19 cellular contexts compared by ENCODE assay signal in genomic region chr20:21516180-21516567, GRCh38. TPM values are rescaled to one million over a fixed set of nuclear protein-coding genes. Genes with fewer than 3 reads are reported as not detected.
A peak's percentile ranks its signal among the peaks of the same experiment; 100 is the strongest.
DNase-seq lines count a peak whose midpoint lies in the region; ATAC-seq and TF ChIP-seq lines count a peak whose summit lies in the region.
"Had no signal": no experiment of that assay in that cellular context is flagged by ENCODE, and none has a peak within 500 bp of the region (broad histone marks: within the 10 kb centered on the region; RNA-seq: fewer than 3 reads in every experiment).

No MANE protein-coding gene starts in this region.

- H3K4me3 ChIP-seq in CD4-positive, CD25-positive, alpha-beta regulatory T cell (ENCODE audit: low read depth, low read length), result no peak overlapping the region
- H3K4me3 ChIP-seq: right atrium auricular region had no signal

- no peak overlapping the region for H3K27ac Mint-ChIP-seq in CD4-positive, CD25-positive, alpha-beta regulatory T cell
- no peak overlapping the region for H3K27ac Mint-ChIP-seq in H9
- peak overlapping the region in 1 of 10 donors; percentile 34 for H3K27ac Mint-ChIP-seq in naive thymus-derived CD8-positive, alpha-beta T cell

- peaks cover 96% of the 10 kb centered on the region for H3K27me3 Mint-ChIP-seq in CD4-positive, CD25-positive, alpha-beta regulatory T cell
- H3K27me3 Mint-ChIP-seq in H9 (ENCODE audit: low read depth), result peaks cover 100% of the 10 kb centered on the region
- peaks cover 36 to 97% (median 65%) of the 10 kb centered on the region in 5 donors for H3K27me3 Mint-ChIP-seq in naive thymus-derived CD8-positive, alpha-beta T cell

- peaks cover 69% of the 10 kb centered on the region for H3K4me1 ChIP-seq in CD4-positive, CD25-positive, alpha-beta regulatory T cell (ENCODE audit: control insufficient read depth, insufficient read depth, low read length, poor library complexity, severe bottlenecking)
- peaks cover 2% of the 10 kb centered on the region; the same call in 1 of the 2 replicates for H3K4me1 ChIP-seq in H9 (ENCODE audit: insufficient read depth, low read length)

- peak overlapping the region; percentile 41 for H3K4me2 ChIP-seq in H9 (ENCODE audit: insufficient read depth, insufficient read length, low read length)

- H3K9me3 ChIP-seq in CD4-positive, CD25-positive, alpha-beta regulatory T cell (ENCODE audit: control insufficient read depth in 2 of 2, low read length in 2 of 2), result no peaks in the 10 kb centered on the region
- no peaks in the 10 kb centered on the region for H3K9me3 ChIP-seq in H9 (ENCODE audit: control insufficient read depth, low read depth, low read length)
- H3K9me3 ChIP-seq: right atrium auricular region had no signal

- peaks cover 4 to 80% (median 31%) of the 10 kb centered on the region in 4 donors for H3K4me1 Mint-ChIP-seq in CD4-positive, CD25-positive, alpha-beta regulatory T cell
- H3K4me1 Mint-ChIP-seq in H9, result peaks cover 50 to 61% of the 10 kb centered on the region in 2 experiments
- peaks cover 21 to 62% (median 45%) of the 10 kb centered on the region in 4 donors for H3K4me1 Mint-ChIP-seq in naive thymus-derived CD8-positive, alpha-beta T cell

- no peak overlapping the region for H2BK5ac ChIP-seq in H9 (ENCODE audit: insufficient read length, low read length)

- H4K8ac ChIP-seq in H9 (replicated peaks; ENCODE audit: insufficient read length, low read depth, low read length), result no peak overlapping the region

- no peak overlapping the region for H3K56ac ChIP-seq in H9 (ENCODE audit: insufficient read length, low read depth, low read length)

- no peak for ATAC-seq in CD4-positive, CD25-positive, alpha-beta regulatory T cell (ENCODE audit: low read depth in 2 of 2)
- no peak for ATAC-seq in naive thymus-derived CD8-positive, alpha-beta T cell
- ATAC-seq in GM18909 (IDR thresholded peaks at IDR 0.05; ENCODE audit: poor library complexity, unreplicated experiment) (no peak), SK-N-SH treated with all-trans-retinoic acid at 6 μM for 48 hours (no peak), HG03571 (IDR thresholded peaks at IDR 0.05; ENCODE audit: unreplicated experiment) (no peak)
- ATAC-seq: activated T-cell treated with anti-CD3 and anti-CD28 coated beads, Interleukin-2, amount 50 U/mL, for 4 hours; esophagus mucosa had no signal

- no peak overlapping the region for H2BK12ac ChIP-seq in H9 (ENCODE audit: insufficient read length, low read depth, low read length)

- no peaks in the 10 kb centered on the region for H3K36me3 Mint-ChIP-seq in CD4-positive, CD25-positive, alpha-beta regulatory T cell
- H3K36me3 Mint-ChIP-seq in H9 (ENCODE audit: insufficient read depth in 1 of 3, low read depth in 3 of 3), result no peaks in the 10 kb centered on the region
- H3K36me3 Mint-ChIP-seq in naive thymus-derived CD8-positive, alpha-beta T cell, result peaks cover 0 to 2% (median 0%) of the 10 kb centered on the region in 3 donors

- no peaks in the 10 kb centered on the region for H3K79me2 ChIP-seq in H9 (ENCODE audit: insufficient read depth, low read length)

- no peak overlapping the region for H3K27ac ChIP-seq in CD4-positive, CD25-positive, alpha-beta regulatory T cell (ENCODE audit: insufficient read depth, low read length, poor library complexity, severe bottlenecking)
- H3K27ac ChIP-seq in H9 (ENCODE audit: insufficient read length, low read depth, low read length) (no peak overlapping the region), cingulate gyrus (ENCODE audit: low read depth, low read length) (peak overlapping the region; percentile 60)
- H3K27ac ChIP-seq: right atrium auricular region had no signal

- no peak overlapping the region for H3K23ac ChIP-seq in H9 (ENCODE audit: insufficient read length, low read depth, low read length)

- H3K9ac ChIP-seq in H9 (ENCODE audit: extremely low read depth, insufficient read length, low read length), result no peak overlapping the region

- H3K27me3 ChIP-seq in CD4-positive, CD25-positive, alpha-beta regulatory T cell (ENCODE audit: control insufficient read depth, insufficient read depth, low read length), result peaks cover 28% of the 10 kb centered on the region
- H3K27me3 ChIP-seq in H9 (ENCODE audit: insufficient read depth, low read length), result peaks cover 81% of the 10 kb centered on the region

- H2BK120ac ChIP-seq in H9 (ENCODE audit: low read depth, low read length, poor library complexity, severe bottlenecking), result no peak overlapping the region

- no peak overlapping the region for H3K18ac ChIP-seq in H9 (ENCODE audit: insufficient read length, low read depth, low read length)

- H3K14ac ChIP-seq in H9 (ENCODE audit: insufficient read depth, low read length), result no peak overlapping the region

- no peaks in the 10 kb centered on the region for H3K36me3 ChIP-seq in CD4-positive, CD25-positive, alpha-beta regulatory T cell (ENCODE audit: control insufficient read depth, insufficient read depth, low read length)
- H3K36me3 ChIP-seq: right atrium auricular region had no signal

- H4K20me1 ChIP-seq in H9 (ENCODE audit: control insufficient read depth, insufficient read depth, insufficient read length), result no peaks in the 10 kb centered on the region

- no peak overlapping the region for H4K91ac ChIP-seq in H9 (ENCODE audit: insufficient read length, low read depth, low read length)

- H3K23me2 ChIP-seq in H9 (ENCODE audit: insufficient read length, low read depth, low read length, poor library complexity, severe bottlenecking), result peaks cover 26% of the 10 kb centered on the region

- no peak for TF ChIP-seq CTCF in H9 (conservative IDR thresholded peaks at IDR 0.05)

- H3K4ac ChIP-seq in H9 (ENCODE audit: low read depth, low read length), result no peak overlapping the region

- no peak overlapping the region for H3T11ph ChIP-seq in H9 (ENCODE audit: low read length)

- H3K4me3 Mint-ChIP-seq in CD4-positive, CD25-positive, alpha-beta regulatory T cell, result peak overlapping the region; percentile 15 to 84 (median 70)
- peak overlapping the region in 1 of 2 experiments; percentile 74; a peak in 4 of 5 replicates for H3K4me3 Mint-ChIP-seq in H9
- peak overlapping the region in 9 of 10 donors; percentile 12 to 68 (median 38) for H3K4me3 Mint-ChIP-seq in naive thymus-derived CD8-positive, alpha-beta T cell
- H3K4me3 Mint-ChIP-seq: activated T-cell treated with anti-CD3 and anti-CD28 coated beads, Interleukin-2, amount 50 U/mL, for 4 hours had no signal

- POLR2A ChIA-PET in naive thymus-derived CD8-positive, alpha-beta T cell (lab: Charles Lee), result no interaction called here

- H2AK5ac ChIP-seq in H9 (ENCODE audit: insufficient read length, low read length), result no peak overlapping the region

- H2BK20ac ChIP-seq in H9 (ENCODE audit: low read depth, low read length, poor library complexity, severe bottlenecking), result no peak overlapping the region

- H3K9me3 Mint-ChIP-seq in CD4-positive, CD25-positive, alpha-beta regulatory T cell, result peaks cover 0 to 12% (median 0%) of the 10 kb centered on the region in 7 donors
- no peaks in the 10 kb centered on the region; a peak in 2 of 5 replicates for H3K9me3 Mint-ChIP-seq in H9
- H3K9me3 Mint-ChIP-seq in naive thymus-derived CD8-positive, alpha-beta T cell, result no peaks in the 10 kb centered on the region
- H3K9me3 Mint-ChIP-seq: activated T-cell treated with anti-CD3 and anti-CD28 coated beads, Interleukin-2, amount 50 U/mL, for 4 hours had no signal

- H2AFZ ChIP-seq in H9 (ENCODE audit: low read length), result no peak overlapping the region

- no CpG with 5 or more reads among the region's 20 CpGs for WGBS in H9 (ENCODE audit: extremely low coverage, insufficient read length, low lambda C conversion rate)

- H2BK15ac ChIP-seq in H9 (ENCODE audit: low read depth, low read length), result no peak overlapping the region

- no peaks in the 10 kb centered on the region for H3K79me1 ChIP-seq in H9 (ENCODE audit: insufficient read depth, low read depth, low read length, poor library complexity, severe bottlenecking)

- no peak overlapping the region for H4K5ac ChIP-seq in H9 (ENCODE audit: insufficient read length, low read depth, low read length)

- no peak for DNase-seq in CD4-positive, CD25-positive, alpha-beta regulatory T cell
- no peak for DNase-seq in H9
- DNase-seq in naive thymus-derived CD8-positive, alpha-beta T cell, result no peak
- DNase-seq: activated CD4-positive, alpha-beta T cell treated with anti-CD3 and anti-CD28 coated beads for 4 hours; activated T-cell treated with anti-CD3 and anti-CD28 coated beads, Interleukin-2, amount 50 U/mL, for 4 hours; AML-193; cortex of kidney; GF-D8; GOT3; islet precursor cell; mesenchymal stem cell; NCI-H1417; T1000 had no signal

TF ChIP-seq in SK-N-SH treated with all-trans-retinoic acid at 6 μM for 48 hours, 23 proteins besides CTCF, POLR2A, EP300 and RAD21 (continues in another document):
- TF ChIP-seq TSHZ2 (CRISPR knock-in tag; IDR thresholded peaks at IDR 0.05) (no peak), SNAI2 (CRISPR knock-in tag; IDR thresholded peaks at IDR 0.05) (no peak)

RNA-seq across cellular contexts. Expression of gene NKX2-2, which starts 2.3 kb away (rescaled TPM):
- not detected for total RNA-seq in CD4-positive, CD25-positive, alpha-beta regulatory T cell
- not detected for polyA plus RNA-seq in CD4-positive, CD25-positive, alpha-beta regulatory T cell
- total RNA-seq in H9 (2021), result 0.11 TPM in 1 of 2 replicates, not detected in the other
- not detected for total RNA-seq in naive thymus-derived CD8-positive, alpha-beta T cell
- not detected for polyA plus RNA-seq in naive thymus-derived CD8-positive, alpha-beta T cell
- total RNA-seq: activated T-cell treated with anti-CD3 and anti-CD28 coated beads, Interleukin-2, amount 50 U/mL, for 4 hours; esophagus mucosa; right atrium auricular region had no signal
